Comparison of ENCODE assay signal across 2 cellular contexts in genomic region chr20:34658654-34659053, GRCh38. TPM values are rescaled to one million over a fixed set of nuclear protein-coding genes. Genes with fewer than 3 reads are reported as not detected.
DNase-seq lines count a peak whose midpoint lies in the region; ATAC-seq and TF ChIP-seq lines count a peak whose summit lies in the region.
"Not testable (repeated sequence)": the region's sequence is repeated elsewhere in the genome, so short reads cannot be mapped to it uniquely, and the experiment has no call there.

No MANE protein-coding gene starts in this region.

- not testable (repeated sequence) for H3K9me3 Mint-ChIP-seq in glutamatergic neuron (ENCODE audit: unreplicated experiment); stimulated activated naive B cell treated with anti-CD40 and anti-IgM and Interleukin-4, amounts not matched to agents 10 μg/mL and 1 μg/mL and 100 μg/mL, for 72 hours

- TF ChIP-seq CTCF in glutamatergic neuron (IDR thresholded peaks at IDR 0.05; ENCODE audit: partially characterized antibody, unreplicated experiment): not testable (repeated sequence)

- peak; percentile 14 for DNase-seq in glutamatergic neuron
- not testable (repeated sequence) for DNase-seq in stimulated activated naive B cell treated with anti-CD40 and anti-IgM and Interleukin-4, amounts not matched to agents 10 μg/mL and 1 μg/mL and 100 μg/mL, for 72 hours

- not testable (repeated sequence) for H3K27me3 Mint-ChIP-seq in glutamatergic neuron (ENCODE audit: unreplicated experiment); stimulated activated naive B cell treated with anti-CD40 and anti-IgM and Interleukin-4, amounts not matched to agents 10 μg/mL and 1 μg/mL and 100 μg/mL, for 72 hours

- H3K4me3 Mint-ChIP-seq in glutamatergic neuron (ENCODE audit: unreplicated experiment); stimulated activated naive B cell treated with anti-CD40 and anti-IgM and Interleukin-4, amounts not matched to agents 10 μg/mL and 1 μg/mL and 100 μg/mL, for 72 hours: not testable (repeated sequence)

- not testable (repeated sequence) for H3K36me3 Mint-ChIP-seq in glutamatergic neuron (ENCODE audit: unreplicated experiment); stimulated activated naive B cell treated with anti-CD40 and anti-IgM and Interleukin-4, amounts not matched to agents 10 μg/mL and 1 μg/mL and 100 μg/mL, for 72 hours

- not testable (repeated sequence) for H3K4me1 Mint-ChIP-seq in glutamatergic neuron (ENCODE audit: low read depth, unreplicated experiment)
- peaks cover 2 to 11% of the 10 kb centered on the region in 2 donors for H3K4me1 Mint-ChIP-seq in stimulated activated naive B cell treated with anti-CD40 and anti-IgM and Interleukin-4, amounts not matched to agents 10 μg/mL and 1 μg/mL and 100 μg/mL, for 72 hours

- not testable (repeated sequence) for ATAC-seq in stimulated activated naive B cell treated with anti-CD40 and anti-IgM and Interleukin-4, amounts not matched to agents 10 μg/mL and 1 μg/mL and 100 μg/mL, for 72 hours (replicated peaks)

- not testable (repeated sequence) for H3K27ac Mint-ChIP-seq in glutamatergic neuron (ENCODE audit: unreplicated experiment)
- peak overlapping the region; percentile 14 for H3K27ac Mint-ChIP-seq in stimulated activated naive B cell treated with anti-CD40 and anti-IgM and Interleukin-4, amounts not matched to agents 10 μg/mL and 1 μg/mL and 100 μg/mL, for 72 hours

RNA-seq across cellular contexts. Expression of gene PIGU, which starts 18.2 kb away (rescaled TPM):
- total RNA-seq in glutamatergic neuron (ENCODE audit: unreplicated experiment): 19.4 TPM

RNA-seq across cellular contexts. Expression of gene TP53INP2, which starts 45.5 kb away (rescaled TPM):
- total RNA-seq in glutamatergic neuron (ENCODE audit: unreplicated experiment): 178 TPM
